In genomic region chr18:52348209-52348608, GRCh38 we compare ENCODE assay signal across 13 cellular contexts. TPM values are rescaled to one million over a fixed set of nuclear protein-coding genes. Genes with fewer than 3 reads are reported as not detected.
DNase-seq lines count a peak whose midpoint lies in the region; ATAC-seq and TF ChIP-seq lines count a peak whose summit lies in the region.
"Had no signal": no experiment of that assay in that cellular context is flagged by ENCODE, and none has a peak within 500 bp of the region (broad histone marks: within the 10 kb centered on the region; RNA-seq: fewer than 3 reads in every experiment).

No MANE protein-coding gene starts in this region.

- H3K27me3 ChIP-seq in PC-3 (ENCODE audit: low read length) (peaks cover 8% of the 10 kb centered on the region; the same call in 1 of the 2 replicates), foreskin keratinocyte (peaks cover 26% of the 10 kb centered on the region), mesenchymal stem cell (ENCODE audit: control insufficient read depth in 1 of 2, insufficient read depth in 1 of 2, low read length in 2 of 2) (peaks cover 0 to 19% of the 10 kb centered on the region in 2 experiments)

- no peak overlapping the region for H4K8ac ChIP-seq in mesenchymal stem cell (ENCODE audit: low read length)

- H3K14ac ChIP-seq in mesenchymal stem cell (ENCODE audit: low read length in 2 of 2): no peak overlapping the region

- no peaks in the 10 kb centered on the region for H3K9me2 ChIP-seq in PC-3 (replicated peaks; ENCODE audit: low read length)

- H3K27ac Mint-ChIP-seq in Calu3 (ENCODE audit: unreplicated experiment): no peak overlapping the region
- H3K27ac Mint-ChIP-seq: T-cell had no signal

- H3K9me3 Mint-ChIP-seq in Calu3 (ENCODE audit: low read depth, unreplicated experiment): no peaks in the 10 kb centered on the region

- H2BK5ac ChIP-seq in mesenchymal stem cell (ENCODE audit: low read depth, low read length, poor library complexity, severe bottlenecking): no peak overlapping the region

- H2AFZ ChIP-seq in PC-3 (ENCODE audit: low read length) (no peak overlapping the region), mesenchymal stem cell (ENCODE audit: low read depth, low read length) (no peak overlapping the region)

- no peaks in the 10 kb centered on the region for H3K4me1 Mint-ChIP-seq in Calu3 (ENCODE audit: low read depth, unreplicated experiment)
- H3K4me1 Mint-ChIP-seq: T-cell had no signal

- no peak overlapping the region for H3K4me2 ChIP-seq in PC-3 (ENCODE audit: low read length)
- no peak overlapping the region for H3K4me2 ChIP-seq in mesenchymal stem cell (ENCODE audit: low read length, poor library complexity, severe bottlenecking)

- H3K36me3 ChIP-seq in PC-3 (ENCODE audit: low read depth, low read length) (no peaks in the 10 kb centered on the region), mesenchymal stem cell (ENCODE audit: control insufficient read depth in 1 of 2, insufficient read depth in 2 of 2, low read depth in 1 of 2, low read length in 2 of 2) (no peaks in the 10 kb centered on the region)

- H3K4ac ChIP-seq in mesenchymal stem cell (ENCODE audit: low read depth in 1 of 2, low read length in 2 of 2): no peak overlapping the region

- no peaks in the 10 kb centered on the region for H3K79me2 ChIP-seq in PC-3 (ENCODE audit: low read length)

- H2AK5ac ChIP-seq in mesenchymal stem cell (ENCODE audit: low read length, severe bottlenecking): no peak overlapping the region

- BruUV-seq in Calu3 (replicated peaks; lab: Mats Ljungman, UMichigan) (no TSS peak), PC-3 (replicated peaks; lab: Mats Ljungman, UMichigan) (no TSS peak)

- H3K27me3 Mint-ChIP-seq in Calu3 (ENCODE audit: unreplicated experiment): peaks cover 5% of the 10 kb centered on the region

- DNase-seq in Calu3 (peak; percentile 37), PC-3 (peak; percentile 39), foreskin keratinocyte (peak; percentile 7 to 23), NCI-H345 (lab: John Stamatoyannopoulos, UW) (no peak), hippocampal formation (lab: John Stamatoyannopoulos, UW) (no peak), mesenchymal stem cell (no peak)
- no peak for DNase-seq in activated naive CD4-positive, alpha-beta T cell treated with Interleukin-2 at 50 U/mL for 16 hours
- DNase-seq: GOT3; KG1; stimulated activated CD4-positive, alpha-beta T cell treated with anti-CD3 and anti-CD28 coated beads, Interleukin-4, amount 100 ng/mL, for 4 hours; T-cell had no signal

- intact Hi-C loops in Calu3 (cut with micrococcal nuclease; ENCODE audit: unreplicated experiment) (no loop called here), PC-3 (cut with micrococcal nuclease) (no loop called here)

- H3F3A ChIP-seq in PC-3 (ENCODE audit: low read length, unreplicated experiment): no peaks in the 10 kb centered on the region

- POLR2A ChIA-PET in PC-3 (lab: Charles Lee; ENCODE audit: unreplicated experiment): no interaction called here

- H3K9ac ChIP-seq in PC-3 (ENCODE audit: low read length): no peak overlapping the region
- H3K9ac ChIP-seq in mesenchymal stem cell (ENCODE audit: low read length): no peak overlapping the region

- H3K4me3 Mint-ChIP-seq in Calu3 (ENCODE audit: low read depth, unreplicated experiment): no peak overlapping the region
- H3K4me3 Mint-ChIP-seq: T-cell had no signal

- H3K4me3 ChIP-seq in PC-3 (ENCODE audit: low read length): no peak overlapping the region
- no peak overlapping the region for H3K4me3 ChIP-seq in mesenchymal stem cell (ENCODE audit: insufficient read depth in 1 of 2, low read depth in 1 of 2, low read length in 2 of 2)

- peak; percentile 48 for TF ChIP-seq CTCF in Calu3 (IDR thresholded peaks at IDR 0.05; ENCODE audit: unreplicated experiment)
- TF ChIP-seq CTCF in PC-3 (conservative IDR thresholded peaks at IDR 0.05; ENCODE audit: low read depth, low read length): peak; percentile 43; the same call in 1 of the 2 replicates
- TF ChIP-seq CTCF in foreskin keratinocyte (conservative IDR thresholded peaks at IDR 0.05): peak; percentile 52

- no peak overlapping the region for H3K27ac ChIP-seq in PC-3 (ENCODE audit: low read length)
- no peak overlapping the region for H3K27ac ChIP-seq in foreskin keratinocyte
- H3K27ac ChIP-seq in mesenchymal stem cell (ENCODE audit: low read length, poor library complexity, severe bottlenecking): no peak overlapping the region
- H3K27ac ChIP-seq: epithelial cell of prostate had no signal

- ATAC-seq in GM21447 (IDR thresholded peaks at IDR 0.05; ENCODE audit: unreplicated experiment) (peak; percentile 57), PC-3 (no peak), foreskin keratinocyte (peak; percentile 55)
- ATAC-seq: T-cell had no signal

- H3K18ac ChIP-seq in mesenchymal stem cell (ENCODE audit: low read depth in 1 of 2, low read length in 2 of 2): no peak overlapping the region

- CTCF ChIA-PET in Calu3 (lab: Charles Lee): no interaction called here
- CTCF ChIA-PET in PC-3 (lab: Charles Lee): no interaction called here

- H2BK120ac ChIP-seq in mesenchymal stem cell (ENCODE audit: low read depth, low read length): no peak overlapping the region

- H3K36me3 Mint-ChIP-seq in Calu3 (ENCODE audit: insufficient read depth, unreplicated experiment): no peaks in the 10 kb centered on the region
- H3K36me3 Mint-ChIP-seq: T-cell had no signal

- WGBS in mesenchymal stem cell: 88% methylated on average over 2 of the region's 3 CpGs

- H3K4me1 ChIP-seq in PC-3 (ENCODE audit: insufficient read depth, low read length) (no peaks in the 10 kb centered on the region), foreskin keratinocyte (no peaks in the 10 kb centered on the region), mesenchymal stem cell (ENCODE audit: control insufficient read depth, insufficient read depth, low read depth, low read length) (no peaks in the 10 kb centered on the region)

- H4K91ac ChIP-seq in mesenchymal stem cell (ENCODE audit: low read length): no peak overlapping the region

- H3K9me3 ChIP-seq in PC-3 (ENCODE audit: low read length) (no peaks in the 10 kb centered on the region), mesenchymal stem cell (ENCODE audit: control insufficient read depth, low read length) (no peaks in the 10 kb centered on the region)

- H2BK15ac ChIP-seq in mesenchymal stem cell (ENCODE audit: low read depth, poor library complexity, severe bottlenecking): no peak overlapping the region

- H3K79me1 ChIP-seq in mesenchymal stem cell (replicated peaks; ENCODE audit: low read length, poor library complexity, severe bottlenecking): no peaks in the 10 kb centered on the region

- no peak overlapping the region for H3K23ac ChIP-seq in mesenchymal stem cell (ENCODE audit: low read length in 2 of 2)

- no peak overlapping the region for H2BK12ac ChIP-seq in mesenchymal stem cell (ENCODE audit: low read length in 2 of 2)

- H4K20me1 ChIP-seq in PC-3 (ENCODE audit: low read length): no peaks in the 10 kb centered on the region

RNA-seq across cellular contexts. Expression of gene DCC, which starts 8.2 kb away (rescaled TPM):
- not detected in 2 replicates for total RNA-seq in Calu3 (2022)
- not detected in 2 replicates for total RNA-seq in PC-3 (2014; rRNA removed)
- not detected in 2 replicates for total RNA-seq in foreskin keratinocyte
- not detected in 2 replicates for polyA plus RNA-seq in foreskin keratinocyte
- polyA plus RNA-seq in mesenchymal stem cell (2013, experiment 1 of 2): 0.22 TPM
- 0.27 TPM for polyA plus RNA-seq in mesenchymal stem cell (2013, experiment 2 of 2)
- total RNA-seq: T-cell had no signal

Comparison
In these comparisons a context has a peak if more than half of its experiments do, and no peak if none do; other contexts are left out.
1. DNase-seq: peak in Calu3 (single experiment), PC-3 (single experiment) and foreskin keratinocyte (2 of 2); none in NCI-H345 (single experiment), activated naive CD4-positive, alpha-beta T cell treated with Interleukin-2 at 50 U/mL for 16 hours (single experiment), hippocampal formation (0 of 2) and mesenchymal stem cell (single experiment).
2. Peak in every context shown above with its lines, with median percentiles within 50 percentile points of each other: CTCF ChIP-seq.